In the genomic region with DNA sequence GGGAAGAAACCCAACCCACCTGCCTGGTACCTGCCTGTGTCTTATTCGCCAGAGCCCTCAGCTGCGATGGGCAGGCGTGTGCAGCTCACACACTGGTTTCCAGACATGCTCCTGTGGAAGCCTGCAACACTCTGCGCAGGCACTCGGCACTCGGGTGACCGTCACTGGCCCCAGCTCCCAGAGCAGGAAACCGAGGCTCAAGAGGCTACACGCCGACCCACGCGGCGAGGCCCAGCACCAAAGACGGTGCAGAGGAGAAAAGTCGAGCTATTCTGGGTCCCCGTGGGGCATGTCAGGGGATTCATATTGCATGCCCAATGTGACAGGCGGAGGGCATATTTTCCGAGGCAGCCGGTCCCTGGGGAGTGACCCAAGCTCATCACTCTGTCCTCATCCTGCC, we compare ENCODE assay signal across 39 cellular contexts. TPM values are rescaled to one million over a fixed set of nuclear protein-coding genes. Genes with fewer than 3 reads are reported as not detected.
"Had no signal": no experiment of that assay in that cellular context is flagged by ENCODE, and none has a peak within 500 bp of the region (broad histone marks: within the 10 kb centered on the region; RNA-seq: fewer than 3 reads in every experiment).

No MANE protein-coding gene starts in this region.

- H3K4me3 ChIP-seq: MG63 had no signal

- H3K36me3 ChIP-seq: MG63 had no signal

- DNase-seq: Karpas-422, Kasumi-1, MG63, MM.1S, MV-4-11, NCI-H1048, NCI-H1092, NCI-H1092 treated with DMSO at 0.1 percent for 48 hours, NCI-H1105, NCI-H1105 treated with DMSO at 0.1 percent for 48 hours, NCI-H1417, NCI-H1417 treated with DMSO at 0.1 percent for 48 hours, NCI-H1436, NCI-H1436 treated with DMSO at 0.1 percent for 48 hours, NCI-H146, NCI-H1694, NCI-H1694 treated with DMSO at 0.1 percent for 48 hours, NCI-H187, NCI-H187 treated with DMSO at 0.1 percent for 48 hours, NCI-H1930, NCI-H2029, NCI-H2029 treated with DMSO at 0.1 percent for 48 hours, NCI-H2081, NCI-H2081 treated with DMSO at 0.1 percent for 48 hours, NCI-H2107, NCI-H2171, NCI-H2171 treated with DMSO at 0.1 percent for 48 hours, NCI-H2227 treated with DMSO at 0.1 percent for 48 hours, NCI-H226, NCI-H345, NCI-H446, NCI-H446 treated with DMSO at 0.1 percent for 48 hours, NCI-H510A, NCI-H510A treated with DMSO at 0.1 percent for 48 hours, NCI-H524 had no signal

- H3K9me3 ChIP-seq: MG63 had no signal

RNA-seq across cellular contexts. Expression of a gene that starts 11.6 kb away (rescaled TPM):
- total RNA-seq: M059J, MCF 10A had no signal

RNA-seq across cellular contexts. Expression of a gene that starts 59.7 kb away (rescaled TPM):
- total RNA-seq: LHCN-M2, M059J, MCF 10A, NCI-H460 had no signal
